ENCODE assay signal across 8 cellular contexts in genomic region chr15:72722071-72722696, GRCh38. TPM values are rescaled to one million over a fixed set of nuclear protein-coding genes. Genes with fewer than 3 reads are reported as not detected.
DNase-seq lines count a peak whose midpoint lies in the region; ATAC-seq and TF ChIP-seq lines count a peak whose summit lies in the region.

No MANE protein-coding gene starts in this region.

- H3K27ac Mint-ChIP-seq in activated naive CD4-positive, alpha-beta T cell treated with anti-CD3 and anti-CD28 coated beads, Interleukin-2, amount 10 ng/mL, durations not matched to agents 7 days and 5 days, result no peak overlapping the region

- ATAC-seq in psoas muscle (peak; percentile 68 to 91 (median 78)), GM19328 (IDR thresholded peaks at IDR 0.05; ENCODE audit: unreplicated experiment) (no peak), GM18867 (IDR thresholded peaks at IDR 0.05; ENCODE audit: unreplicated experiment) (no peak)

- H3K27ac ChIP-seq in Karpas-422 (ENCODE audit: low read length) (no peak overlapping the region), SK-N-MC (no peak overlapping the region), psoas muscle (no peak overlapping the region)

- TF ChIP-seq CTCF in psoas muscle (IDR thresholded peaks at IDR 0.05), result peak; percentile 66

- no peak overlapping the region for H3K9ac ChIP-seq in Karpas-422 (ENCODE audit: low read length)
- H3K9ac ChIP-seq in SK-N-MC (ENCODE audit: insufficient read length), result no peak overlapping the region

- no peaks in the 10 kb centered on the region for H3K79me2 ChIP-seq in Karpas-422 (ENCODE audit: low read length)

- no peaks in the 10 kb centered on the region for H3K27me3 ChIP-seq in Karpas-422 (ENCODE audit: low read length)
- H3K27me3 ChIP-seq in psoas muscle (ENCODE audit: insufficient read depth in 3 of 3, low read length in 2 of 3), result no peaks in the 10 kb centered on the region

- H3K4me1 ChIP-seq in Karpas-422 (ENCODE audit: low read length), result no peaks in the 10 kb centered on the region
- peaks cover 11% of the 10 kb centered on the region for H3K4me1 ChIP-seq in psoas muscle

- DNase-seq in DMS114 treated with DMSO at 0.1 percent for 48 hours (lab: John Stamatoyannopoulos, UW; ENCODE audit: unreplicated experiment) (peak; percentile 79), Karpas-422 (peak; percentile 83), SK-N-MC (ENCODE audit: low read depth, low spot score) (peak; percentile 12), head of caudate nucleus (peak; percentile 48 to 88 (median 72)), psoas muscle (peak; percentile 32 to 73)
- DNase-seq in activated naive CD4-positive, alpha-beta T cell treated with anti-CD3 and anti-CD28 coated beads, Interleukin-2, amount 10 ng/mL, durations not matched to agents 7 days and 5 days, result peak; percentile 82

- CTCF ChIA-PET in activated naive CD4-positive, alpha-beta T cell treated with anti-CD3 and anti-CD28 coated beads, Interleukin-2, amount 10 ng/mL, durations not matched to agents 7 days and 5 days (lab: Charles Lee), result interaction anchor here (0.6 to 3.6 kb wide), 36 partner anchors 9 to 557 kb away, joined by 3 to 26 read pairs (median 4); partner anchors contain the start of gene ADPGK

- H3K4me3 ChIP-seq in Karpas-422 (ENCODE audit: low read length) (no peak overlapping the region), SK-N-MC (no peak overlapping the region), psoas muscle (no peak overlapping the region)

- no peak overlapping the region for H2AFZ ChIP-seq in Karpas-422 (ENCODE audit: low read length)

- no peaks in the 10 kb centered on the region for H3K9me2 ChIP-seq in Karpas-422 (replicated peaks; ENCODE audit: insufficient read depth, low read length)

- H3K36me3 Mint-ChIP-seq in activated naive CD4-positive, alpha-beta T cell treated with anti-CD3 and anti-CD28 coated beads, Interleukin-2, amount 10 ng/mL, durations not matched to agents 7 days and 5 days, result peaks cover 4% of the 10 kb centered on the region

- no peaks in the 10 kb centered on the region for H3K4me1 Mint-ChIP-seq in activated naive CD4-positive, alpha-beta T cell treated with anti-CD3 and anti-CD28 coated beads, Interleukin-2, amount 10 ng/mL, durations not matched to agents 7 days and 5 days

- no peaks in the 10 kb centered on the region for H4K20me1 ChIP-seq in Karpas-422 (ENCODE audit: insufficient read depth, low read depth, low read length)

- H3K9me3 ChIP-seq in Karpas-422 (ENCODE audit: low read length), result no peaks in the 10 kb centered on the region
- no peaks in the 10 kb centered on the region for H3K9me3 ChIP-seq in SK-N-MC (ENCODE audit: low read depth, low read length)
- H3K9me3 ChIP-seq in psoas muscle, result no peaks in the 10 kb centered on the region

- H3K36me3 ChIP-seq in Karpas-422 (ENCODE audit: insufficient read depth, low read length) (no peaks in the 10 kb centered on the region), SK-N-MC (ENCODE audit: insufficient read depth, low read length) (no peaks in the 10 kb centered on the region), psoas muscle (ENCODE audit: insufficient read depth in 1 of 2, low read depth in 1 of 2) (peaks cover 0 to 51% of the 10 kb centered on the region in 2 donors)

- intact Hi-C loops in head of caudate nucleus (cut with DNase I) (no loop called here), psoas muscle (cut with DNase I) (loop anchor here in 1 of 2 donors (5.0 kb wide), 2 partner anchors 360 to 550 kb away; no protein-coding TSS in a partner anchor)

- H3K4me2 ChIP-seq in Karpas-422 (ENCODE audit: low read depth, low read length, poor library complexity, severe bottlenecking), result no peak overlapping the region

- WGBS in psoas muscle, 3 donors, result 21 to 31% (median 31%) methylated on average over 3 of the region's 3 CpGs

- H3K27me3 Mint-ChIP-seq in activated naive CD4-positive, alpha-beta T cell treated with anti-CD3 and anti-CD28 coated beads, Interleukin-2, amount 10 ng/mL, durations not matched to agents 7 days and 5 days, result no peaks in the 10 kb centered on the region

- no peaks in the 10 kb centered on the region for H3K9me3 Mint-ChIP-seq in activated naive CD4-positive, alpha-beta T cell treated with anti-CD3 and anti-CD28 coated beads, Interleukin-2, amount 10 ng/mL, durations not matched to agents 7 days and 5 days

- no peak overlapping the region for H3K4me3 Mint-ChIP-seq in activated naive CD4-positive, alpha-beta T cell treated with anti-CD3 and anti-CD28 coated beads, Interleukin-2, amount 10 ng/mL, durations not matched to agents 7 days and 5 days

RNA-seq across cellular contexts. Expression of gene BBS4, which starts 36.2 kb away (rescaled TPM):
- total RNA-seq in Karpas-422 (2014; rRNA removed; shearing (Covaris generic); ENCODE audit: low replicate concordance), result 17.0 and 27.9 TPM in 2 replicates
- 10 to 100 TPM; 12.0 to 20.7 (median 14.7) TPM for total RNA-seq in psoas muscle
- 10 to 100 TPM; 15.9 to 38.6 (median 17.1) TPM for polyA plus RNA-seq in psoas muscle

RNA-seq across cellular contexts. Expression of gene HIGD2B, which starts 36.2 kb away (rescaled TPM):
- total RNA-seq in Karpas-422 (2014; rRNA removed; shearing (Covaris generic); ENCODE audit: low replicate concordance), result 0.51 TPM in 1 of 2 replicates, not detected in the other
- total RNA-seq in psoas muscle, result not detected
- polyA plus RNA-seq in psoas muscle, result not detected

Comparison
In these comparisons a context has a peak if more than half of its experiments do, and no peak if none do; other contexts are left out.
1. DNase-seq: peak in every context shown above with its lines; median percentile 83 in Karpas-422; 82 in activated naive CD4-positive, alpha-beta T cell treated with anti-CD3 and anti-CD28 coated beads, Interleukin-2, amount 10 ng/mL, durations not matched to agents 7 days and 5 days; 79 in DMS114 treated with DMSO at 0.1 percent for 48 hours; 72 in head of caudate nucleus; 52 in psoas muscle; 12 in SK-N-MC.
2. ATAC-seq: peak in psoas muscle (4 of 4); none in GM19328 (single experiment) and GM18867 (single experiment).